In genomic region chr11:46210856-46211255, GRCh38 we compare ENCODE assay signal across 26 cellular contexts.
"Had no signal": no experiment of that assay in that cellular context is flagged by ENCODE, and none has a peak within 500 bp of the region (broad histone marks: within the 10 kb centered on the region; RNA-seq: fewer than 3 reads in every experiment).

No MANE protein-coding gene starts in this region.

- H3K27ac Mint-ChIP-seq: activated naive CD4-positive, alpha-beta T cell treated with anti-CD3 and anti-CD28 coated beads, Interleukin-2, amount 50 U/mL, for 24 hours; WTC11 had no signal

- H3K27me3 Mint-ChIP-seq: activated naive CD4-positive, alpha-beta T cell treated with anti-CD3 and anti-CD28 coated beads, Interleukin-2, amount 50 U/mL, for 24 hours had no signal

- H3K36me3 Mint-ChIP-seq: activated naive CD4-positive, alpha-beta T cell treated with anti-CD3 and anti-CD28 coated beads, Interleukin-2, amount 50 U/mL, for 24 hours; WTC11 had no signal

- H3K36me3 ChIP-seq: breast epithelium, SJSA1 had no signal

- H3K4me3 Mint-ChIP-seq: activated CD8-positive, alpha-beta T cell treated with anti-CD3 and anti-CD28 coated beads, Interleukin-2, amount 10 ng/mL, durations not matched to agents 7 days and 5 days; activated naive CD4-positive, alpha-beta T cell treated with anti-CD3 and anti-CD28 coated beads, Interleukin-2, amount 50 U/mL, for 24 hours; WTC11 had no signal

- H3K4me3 ChIP-seq: breast epithelium, SJSA1 had no signal

- H3K27me3 ChIP-seq: breast epithelium had no signal

- H3K9me3 Mint-ChIP-seq: activated naive CD4-positive, alpha-beta T cell treated with anti-CD3 and anti-CD28 coated beads, Interleukin-2, amount 50 U/mL, for 24 hours had no signal

- H3K27ac ChIP-seq: breast epithelium, SJSA1 had no signal

- FAIRE-seq: RCC 7860 had no signal

- H3K9me3 ChIP-seq: breast epithelium had no signal

- ATAC-seq: WTC11 had no signal

- H3K4me1 ChIP-seq: breast epithelium, SJSA1 had no signal

- DNase-seq: activated CD4-positive, alpha-beta T cell treated with anti-CD3 and anti-CD28 coated beads for 48 hours; activated CD4-positive, alpha-beta T cell treated with anti-CD3 and anti-CD28 coated beads, Interleukin-2, amount 50 U/mL, for 4 hours; activated CD4-positive, CD25-positive, alpha-beta regulatory T cell treated with anti-CD3 and anti-CD28 coated beads, Interleukin-2, amount 50 U/mL, for 72 hours; activated CD8-positive, alpha-beta memory T cell treated with anti-CD3 and anti-CD28 coated beads, Interleukin-2, amount 50 U/mL, for 48 hours; activated CD8-positive, alpha-beta T cell treated with anti-CD3 and anti-CD28 coated beads, Interleukin-2, amount 10 ng/mL, durations not matched to agents 7 days and 5 days; activated effector memory CD4-positive, alpha-beta T cell treated with Interleukin-2 at 50 U/mL for 16 hours; activated naive CD4-positive, alpha-beta T cell; activated T-cell treated with anti-CD3 and anti-CD28 coated beads, Interleukin-2, amount 50 U/mL, for 1 hour; aorta; caudate nucleus; Karpas-422; NCI-H1048; NCI-H146; NCI-H187 treated with DMSO at 0.1 percent for 48 hours; NCI-H2081 treated with DMSO at 0.1 percent for 48 hours; NCI-H2171; NCI-H2227 treated with DMSO at 0.1 percent for 48 hours; NCI-H510A; NCI-H526 treated with DMSO at 0.1 percent for 48 hours; SHP77; SW 1271 had no signal
